Comparison of ENCODE assay signal across 28 cellular contexts in genomic region chr12:125528300-125528699, GRCh38.
A peak's percentile ranks its signal among the peaks of the same experiment; 100 is the strongest.
DNase-seq lines count a peak whose midpoint lies in the region; ATAC-seq lines count a peak whose summit lies in the region.
"Had no signal": no experiment of that assay in that cellular context is flagged by ENCODE, and none has a peak within 500 bp of the region (broad histone marks: within the 10 kb centered on the region; RNA-seq: fewer than 3 reads in every experiment).

No MANE protein-coding gene starts in this region.

- peaks cover 0 to 8% (median 0%) of the 10 kb centered on the region in 6 donors for H3K9me3 Mint-ChIP-seq in immature natural killer cell
- H3K9me3 Mint-ChIP-seq: activated T-helper 2 cell treated with anti-CD3 and anti-CD28 coated beads, Interferon-gamma antibody, Interleukin-2, Interleukin-4, amounts not matched to agents 10 μg/mL and 5 μg/mL and 100 μg/mL, durations not matched to agents 14 hours and 24 hours and 36 hours had no signal

- H3K36me3 Mint-ChIP-seq in immature natural killer cell = no peaks in the 10 kb centered on the region

- H3K4me1 Mint-ChIP-seq in immature natural killer cell = no peaks in the 10 kb centered on the region

- H3K4me3 Mint-ChIP-seq in immature natural killer cell = no peak overlapping the region

- no peak for ATAC-seq in GM19455 (IDR thresholded peaks at IDR 0.05; ENCODE audit: unreplicated experiment)
- ATAC-seq: esophagus mucosa had no signal

- H3K27ac Mint-ChIP-seq in immature natural killer cell = no peak overlapping the region
- H3K27ac Mint-ChIP-seq: activated T-helper 2 cell treated with anti-CD3 and anti-CD28 coated beads, Interferon-gamma antibody, Interleukin-2, Interleukin-4, amounts not matched to agents 10 μg/mL and 5 μg/mL and 100 μg/mL, durations not matched to agents 14 hours and 24 hours and 36 hours had no signal

- DNase-seq in C1 segment of cervical spinal cord (lab: John Stamatoyannopoulos, UW) (peak in 12 of 14 donors; percentile 8 to 73 (median 52)), cerebellum (ENCODE audit: low spot score) (peak; percentile 4), hypothalamus (lab: John Stamatoyannopoulos, UW) (peak in 36 of 51 donors; percentile 16 to 89 (median 54)), nucleus accumbens (lab: John Stamatoyannopoulos, UW) (peak in 49 of 56 donors; percentile 14 to 87 (median 66)), immature natural killer cell (no peak), HuH-7 (ENCODE audit: low spot score) (no peak), NCI-H187 treated with DMSO at 0.1 percent for 48 hours (lab: John Stamatoyannopoulos, UW) (no peak)
- DNase-seq: 8988T; activated CD4-positive, alpha-beta T cell treated with anti-CD3 and anti-CD28 coated beads for 48 hours; activated CD8-positive, alpha-beta memory T cell treated with anti-CD3 and anti-CD28 coated beads for 24 hours; activated naive CD4-positive, alpha-beta T cell treated with anti-CD3 and anti-CD28 coated beads, Interleukin-2, amount 50 U/mL, for 16 hours; activated T-cell treated with anti-CD3 and anti-CD28 coated beads for 4 hours; Calu3; colonic mucosa; DMS79; GDM1; GM23248; left ventricle myocardium inferior; NCI-H1092; NCI-H1694 treated with DMSO at 0.1 percent for 48 hours; RPMI8226; SJCRH30; stimulated activated naive CD4-positive, alpha-beta T cell treated with Interleukin-2 at 50 U/mL for 16 hours; uterus; WERI-Rb-1 had no signal

- H3K27me3 Mint-ChIP-seq in immature natural killer cell (ENCODE audit: low read depth in 3 of 3) = peaks cover 2 to 4% (median 4%) of the 10 kb centered on the region in 3 donors

Comparison
In these comparisons a context has a peak if more than half of its experiments do, and no peak if none do; other contexts are left out.
1. DNase-seq: peak in C1 segment of cervical spinal cord (12 of 14), cerebellum (single experiment), hypothalamus (36 of 51) and nucleus accumbens (49 of 56); none in immature natural killer cell (0 of 3), HuH-7 (single experiment) and NCI-H187 treated with DMSO at 0.1 percent for 48 hours (single experiment).